In genomic region chr18:10482985-10483949, GRCh38 we compare ENCODE assay signal across 10 cellular contexts. TPM values are rescaled to one million over a fixed set of nuclear protein-coding genes. Genes with fewer than 3 reads are reported as not detected.
DNase-seq lines count a peak whose midpoint lies in the region; ATAC-seq lines count a peak whose summit lies in the region.
"Had no signal": no experiment of that assay in that cellular context is flagged by ENCODE, and none has a peak within 500 bp of the region (broad histone marks: within the 10 kb centered on the region; RNA-seq: fewer than 3 reads in every experiment).

No MANE protein-coding gene starts in this region.

- no peak overlapping the region for H4K8ac ChIP-seq in mesenchymal stem cell (ENCODE audit: low read length)

- no peak overlapping the region for H4K91ac ChIP-seq in mesenchymal stem cell (ENCODE audit: low read length)

- no peak overlapping the region for H3K18ac ChIP-seq in mesenchymal stem cell (ENCODE audit: low read depth in 1 of 2, low read length in 2 of 2)

- H3K4me2 ChIP-seq in Karpas-422 (ENCODE audit: low read depth, low read length, poor library complexity, severe bottlenecking) = peak overlapping the region; percentile 77
- no peak overlapping the region for H3K4me2 ChIP-seq in mesenchymal stem cell (ENCODE audit: low read length, poor library complexity, severe bottlenecking)

- no peak overlapping the region for H3K4ac ChIP-seq in mesenchymal stem cell (ENCODE audit: low read depth in 1 of 2, low read length in 2 of 2)

- H3K14ac ChIP-seq in mesenchymal stem cell (ENCODE audit: low read length in 2 of 2) = peak overlapping the region in 1 of 2 experiments; percentile 45

- no peaks in the 10 kb centered on the region for H3K27me3 ChIP-seq in Karpas-422 (ENCODE audit: low read length)
- peaks cover 2 to 43% of the 10 kb centered on the region in 2 experiments for H3K27me3 ChIP-seq in mesenchymal stem cell (ENCODE audit: control insufficient read depth in 1 of 2, insufficient read depth in 1 of 2, low read length in 2 of 2)

- ATAC-seq in GM18511 (IDR thresholded peaks at IDR 0.05; ENCODE audit: unreplicated experiment) (peak; percentile 86), GM21737 (IDR thresholded peaks at IDR 0.05; ENCODE audit: unreplicated experiment) (peak; percentile 68)

- H3K36me3 ChIP-seq in Karpas-422 (ENCODE audit: insufficient read depth, low read length) (no peaks in the 10 kb centered on the region), mesenchymal stem cell (ENCODE audit: control insufficient read depth in 1 of 2, insufficient read depth in 2 of 2, low read depth in 1 of 2, low read length in 2 of 2) (peaks cover 0 to 1% of the 10 kb centered on the region in 2 experiments)

- no peaks in the 10 kb centered on the region for H3K79me1 ChIP-seq in mesenchymal stem cell (replicated peaks; ENCODE audit: low read length, poor library complexity, severe bottlenecking)

- no peak overlapping the region for H2BK12ac ChIP-seq in mesenchymal stem cell (ENCODE audit: low read length in 2 of 2)

- H3K9me3 ChIP-seq in Karpas-422 (ENCODE audit: low read length) (no peaks in the 10 kb centered on the region), mesenchymal stem cell (ENCODE audit: control insufficient read depth, low read length) (no peaks in the 10 kb centered on the region)

- H3K27ac ChIP-seq in Karpas-422 (ENCODE audit: low read length) (peak overlapping the region; percentile 99), mesenchymal stem cell (ENCODE audit: low read length, poor library complexity, severe bottlenecking) (no peak overlapping the region)

- H3K9ac ChIP-seq in Karpas-422 (ENCODE audit: low read length) (peak overlapping the region; percentile 60), mesenchymal stem cell (ENCODE audit: low read length) (no peak overlapping the region)

- no peak overlapping the region for H2BK5ac ChIP-seq in mesenchymal stem cell (ENCODE audit: low read depth, low read length, poor library complexity, severe bottlenecking)

- H3K23ac ChIP-seq in mesenchymal stem cell (ENCODE audit: low read length in 2 of 2) = no peak overlapping the region

- no peaks in the 10 kb centered on the region for H3K79me2 ChIP-seq in Karpas-422 (ENCODE audit: low read length)

- H3K9me2 ChIP-seq in Karpas-422 (replicated peaks; ENCODE audit: insufficient read depth, low read length) = no peaks in the 10 kb centered on the region

- H3K4me1 ChIP-seq in Karpas-422 (ENCODE audit: low read length) = peaks cover 98% of the 10 kb centered on the region
- H3K4me1 ChIP-seq in mesenchymal stem cell (ENCODE audit: control insufficient read depth, insufficient read depth, low read depth, low read length) = no peaks in the 10 kb centered on the region

- H4K20me1 ChIP-seq in Karpas-422 (ENCODE audit: insufficient read depth, low read depth, low read length) = no peaks in the 10 kb centered on the region

- DNase-seq in Karpas-422 (peak; percentile 93), medulla oblongata (ENCODE audit: extremely low spot score) (peak; percentile 73), mesenchymal stem cell (no peak)
- DNase-seq in activated naive CD4-positive, alpha-beta T cell (lab: John Stamatoyannopoulos, UW) = no peak
- no peak for DNase-seq in activated CD4-positive, alpha-beta T cell treated with anti-CD3 and anti-CD28 coated beads for 48 hours
- DNase-seq in activated CD8-positive, alpha-beta memory T cell treated with anti-CD3 and anti-CD28 coated beads, Interleukin-2, amount 50 U/mL, for 48 hours = no peak
- DNase-seq: dermis blood vessel endothelial cell had no signal

- H2BK120ac ChIP-seq in mesenchymal stem cell (ENCODE audit: low read depth, low read length) = no peak overlapping the region

- H3K4me3 ChIP-seq in Karpas-422 (ENCODE audit: low read length) = peak overlapping the region; percentile 54
- no peak overlapping the region for H3K4me3 ChIP-seq in mesenchymal stem cell (ENCODE audit: insufficient read depth in 1 of 2, low read depth in 1 of 2, low read length in 2 of 2)

- 92% methylated on average over 17 of the region's 20 CpGs for WGBS in mesenchymal stem cell

- peak overlapping the region; percentile 25; the same call in 1 of the 2 replicates for H2AFZ ChIP-seq in Karpas-422 (ENCODE audit: low read length)
- H2AFZ ChIP-seq in mesenchymal stem cell (ENCODE audit: low read depth, low read length) = no peak overlapping the region

- H2AK5ac ChIP-seq in mesenchymal stem cell (ENCODE audit: low read length, severe bottlenecking) = no peak overlapping the region

- no peak overlapping the region for H2BK15ac ChIP-seq in mesenchymal stem cell (ENCODE audit: low read depth, poor library complexity, severe bottlenecking)

RNA-seq across cellular contexts. Expression of gene APCDD1, which starts 28.8 kb away (rescaled TPM):
- total RNA-seq in Karpas-422 (2014; rRNA removed; shearing (Covaris generic); ENCODE audit: low replicate concordance) = not detected in 2 replicates
- 19.1 TPM for polyA plus RNA-seq in mesenchymal stem cell (2013, experiment 1 of 2)
- polyA plus RNA-seq in mesenchymal stem cell (2013, experiment 2 of 2) = 20.6 TPM
- total RNA-seq: T-helper 1 cell treated with Interleukin-12 subunit alpha and Interleukin-12 subunit beta and Interleukin-4 antibody, amounts not matched to agents 30 ng/mL and 1 ng/mL, for 36 hours had no signal

RNA-seq across cellular contexts. Expression of gene NAPG, which starts 42.6 kb away (rescaled TPM):
- total RNA-seq in Karpas-422 (2014; rRNA removed; shearing (Covaris generic); ENCODE audit: low replicate concordance) = 33.4 and 50.4 TPM in 2 replicates
- 21.3 TPM for polyA plus RNA-seq in mesenchymal stem cell (2013, experiment 1 of 2)
- polyA plus RNA-seq in mesenchymal stem cell (2013, experiment 2 of 2) = 21.5 TPM

Comparison
In these comparisons a context has a peak if more than half of its experiments do, and no peak if none do; other contexts are left out.
1. DNase-seq: peak in Karpas-422 (single experiment) and medulla oblongata (single experiment); none in activated naive CD4-positive, alpha-beta T cell (0 of 4), activated CD4-positive, alpha-beta T cell treated with anti-CD3 and anti-CD28 coated beads for 48 hours (single experiment), activated CD8-positive, alpha-beta memory T cell treated with anti-CD3 and anti-CD28 coated beads, Interleukin-2, amount 50 U/mL, for 48 hours (single experiment) and mesenchymal stem cell (single experiment).